ENCODE assay signal across 8 cellular contexts in genomic region chr15:63043391-63044076, GRCh38. TPM values are rescaled to one million over a fixed set of nuclear protein-coding genes. Genes with fewer than 3 reads are reported as not detected.
DNase-seq lines count a peak whose midpoint lies in the region; ATAC-seq, FAIRE-seq and TF ChIP-seq lines count a peak whose summit lies in the region.

No MANE protein-coding gene starts in this region.

- H3K36me3 Mint-ChIP-seq in memory B cell (peaks cover 2% of the 10 kb centered on the region), type B pancreatic cell (peaks cover 18% of the 10 kb centered on the region)

- H3K9me3 Mint-ChIP-seq in memory B cell (no peaks in the 10 kb centered on the region), type B pancreatic cell (no peaks in the 10 kb centered on the region)

- H2AFZ ChIP-seq in PC-3 (ENCODE audit: low read length) = peak overlapping the region; percentile 95

- peak overlapping the region; percentile 59 for H3K9ac ChIP-seq in PC-3 (ENCODE audit: low read length)

- H4K20me1 ChIP-seq in PC-3 (ENCODE audit: low read length) = no peaks in the 10 kb centered on the region

- H3K27me3 ChIP-seq in PC-3 (ENCODE audit: low read length) = no peaks in the 10 kb centered on the region

- H3K27ac ChIP-seq in PC-3 (ENCODE audit: low read length) = no peak overlapping the region
- H3K27ac ChIP-seq in coronary artery = peak overlapping the region; percentile 88 to 98

- H3K9me2 ChIP-seq in PC-3 (replicated peaks; ENCODE audit: low read length) = no peaks in the 10 kb centered on the region

- intact Hi-C loops in PC-3 (cut with micrococcal nuclease) = no loop called here

- no peaks in the 10 kb centered on the region for H3K36me3 ChIP-seq in PC-3 (ENCODE audit: low read depth, low read length)

- ATAC-seq in PC-3 = peak; percentile 3; the same call in 1 of the 2 replicates
- peak; percentile 51 for ATAC-seq in memory B cell (ENCODE audit: low read depth)
- no peak for ATAC-seq in HG03342 (IDR thresholded peaks at IDR 0.05; ENCODE audit: unreplicated experiment)

- peak; percentile 28 for DNase-seq in D721Med (ENCODE audit: insufficient read length, low spot score)
- no peak for DNase-seq in PC-3
- no peak for DNase-seq in coronary artery (ENCODE audit: low spot score)
- peak; percentile 39 to 54 for DNase-seq in memory B cell (ENCODE audit: low spot score in 2 of 2)
- DNase-seq in type B pancreatic cell (ENCODE audit: extremely low spot score, unreplicated experiment) = no peak
- DNase-seq in NCI-H2107 treated with DMSO at 0.1 percent for 48 hours (lab: John Stamatoyannopoulos, UW; ENCODE audit: unreplicated experiment) = no peak
- no peak for DNase-seq in iPS-NIHi11 (ENCODE audit: low spot score)

- H3K27ac Mint-ChIP-seq in memory B cell (no peak overlapping the region), type B pancreatic cell (peak overlapping the region; percentile 92)

- no peaks in the 10 kb centered on the region for H3F3A ChIP-seq in PC-3 (ENCODE audit: low read length, unreplicated experiment)

- H3K4me1 ChIP-seq in PC-3 (ENCODE audit: insufficient read depth, low read length) = peaks cover 41% of the 10 kb centered on the region

- H3K79me2 ChIP-seq in PC-3 (ENCODE audit: low read length) = peaks cover 29% of the 10 kb centered on the region

- peak overlapping the region; percentile 99 for H3K4me2 ChIP-seq in PC-3 (ENCODE audit: low read length)

- POLR2A ChIA-PET in PC-3 (lab: Charles Lee; ENCODE audit: unreplicated experiment) = interaction anchor here (0.6 kb wide), 1 partner anchor 191 kb away, joined by 16 read pairs; no protein-coding TSS in a partner anchor

- no peak for FAIRE-seq in D721Med (lab: Jason Lieb, UNC)

- H3K4me1 Mint-ChIP-seq in memory B cell (peaks cover 17% of the 10 kb centered on the region), type B pancreatic cell (ENCODE audit: unreplicated experiment) (peaks cover 54% of the 10 kb centered on the region)

- H3K4me3 Mint-ChIP-seq in memory B cell (peak overlapping the region; percentile 81), type B pancreatic cell (peak overlapping the region; percentile 99)

- BruUV-seq in PC-3 (replicated peaks; lab: Mats Ljungman, UMichigan) = no TSS peak

- H3K27me3 Mint-ChIP-seq in memory B cell (peaks cover 32% of the 10 kb centered on the region), type B pancreatic cell (no peaks in the 10 kb centered on the region)

- CTCF ChIA-PET in PC-3 (lab: Charles Lee) = no interaction called here

- peak overlapping the region; percentile 94 for H3K4me3 ChIP-seq in PC-3 (ENCODE audit: low read length)
- peak overlapping the region; percentile 94 for H3K4me3 ChIP-seq in coronary artery

- no peaks in the 10 kb centered on the region for H3K9me3 ChIP-seq in PC-3 (ENCODE audit: low read length)

- TF ChIP-seq CTCF in D721Med (IDR thresholded peaks at IDR 0.05; ENCODE audit: insufficient read depth, missing control alignments) = no peak
- TF ChIP-seq CTCF in PC-3 (conservative IDR thresholded peaks at IDR 0.05; ENCODE audit: low read depth, low read length) = no peak
- no peak for TF ChIP-seq CTCF in coronary artery (IDR thresholded peaks at IDR 0.05)
- no peak for TF ChIP-seq CTCF in type B pancreatic cell (conservative IDR thresholded peaks at IDR 0.05)

RNA-seq across cellular contexts. Expression of gene TPM1, which starts 1.0 kb away (rescaled TPM):
- total RNA-seq in PC-3 (2014; rRNA removed) (127 and 156 TPM in 2 replicates), type B pancreatic cell (ENCODE audit: low replicate concordance) (343 and 447 TPM in 2 replicates)

Comparison
In these comparisons a context has a peak if more than half of its experiments do, and no peak if none do; other contexts are left out.
1. DNase-seq: peak in D721Med (single experiment) and memory B cell (2 of 2); none in PC-3 (single experiment), coronary artery (single experiment), type B pancreatic cell (single experiment), NCI-H2107 treated with DMSO at 0.1 percent for 48 hours (single experiment) and iPS-NIHi11 (single experiment).